ENCODE assay signal across 12 cellular contexts in genomic region chr2:48131503-48132293, GRCh38.
DNase-seq lines count a peak whose midpoint lies in the region; ATAC-seq and TF ChIP-seq lines count a peak whose summit lies in the region.
"Had no signal": no experiment of that assay in that cellular context is flagged by ENCODE, and none has a peak within 500 bp of the region (broad histone marks: within the 10 kb centered on the region; RNA-seq: fewer than 3 reads in every experiment).

No MANE protein-coding gene starts in this region.

- no peaks in the 10 kb centered on the region for H3K4me1 Mint-ChIP-seq in glutamatergic neuron (ENCODE audit: low read depth, unreplicated experiment)
- H3K4me1 Mint-ChIP-seq: stimulated activated effector memory CD8-positive, alpha-beta T cell treated with anti-CD3 and anti-CD28 coated beads, Interleukin-12 subunit alpha, Interleukin-12 subunit beta, amount 100 ng/mL, for 72 hours had no signal

- no peak overlapping the region for H3K4me3 Mint-ChIP-seq in glutamatergic neuron (ENCODE audit: unreplicated experiment)
- H3K4me3 Mint-ChIP-seq: activated T-helper 1 cell treated with anti-CD3 and anti-CD28 coated beads, Interleukin-12 subunit alpha, Interleukin-12 subunit beta, Interleukin-2, Interleukin-4 antibody, amounts not matched to agents 30 ng/mL and 10 ng/mL and 1 ng/mL, durations not matched to agents 14 hours and 24 hours and 36 hours; stimulated activated effector memory CD8-positive, alpha-beta T cell treated with anti-CD3 and anti-CD28 coated beads, Interleukin-12 subunit alpha, Interleukin-12 subunit beta, amount 100 ng/mL, for 72 hours had no signal

- ATAC-seq in GM19463 (IDR thresholded peaks at IDR 0.05; ENCODE audit: unreplicated experiment) (no peak), GM18858 (IDR thresholded peaks at IDR 0.05; ENCODE audit: unreplicated experiment) (no peak)
- ATAC-seq: stimulated activated effector memory CD8-positive, alpha-beta T cell treated with anti-CD3 and anti-CD28 coated beads, Interleukin-12 subunit alpha, Interleukin-12 subunit beta, amount 100 ng/mL, for 72 hours had no signal

- no peaks in the 10 kb centered on the region for H3K27me3 ChIP-seq in rectal smooth muscle tissue (ENCODE audit: control insufficient read depth, insufficient read depth, low read length)

- no peak overlapping the region for H3K9ac ChIP-seq in rectal smooth muscle tissue (ENCODE audit: low read length)

- DNase-seq in DMS79 treated with DMSO at 0.1 percent for 48 hours (lab: John Stamatoyannopoulos, UW), result peak; percentile 9
- no peak for DNase-seq in DMS79 (lab: John Stamatoyannopoulos, UW)
- DNase-seq in NCI-H774 (lab: John Stamatoyannopoulos, UW), result peak; percentile 9
- peak; percentile 52 for DNase-seq in epithelial cell of esophagus (ENCODE audit: low read depth)
- DNase-seq in glutamatergic neuron, result no peak
- DNase-seq: mammary epithelial cell; stimulated activated CD4-positive, alpha-beta T cell treated with anti-CD3 and anti-CD28 coated beads, Interleukin-12 subunit alpha, Interleukin-12 subunit beta, amount 100 ng/mL, for 4 hours had no signal

- H3K27ac ChIP-seq in rectal smooth muscle tissue (ENCODE audit: low read depth, low read length), result peak overlapping the region; percentile 12

- no peaks in the 10 kb centered on the region for H3K4me1 ChIP-seq in rectal smooth muscle tissue (ENCODE audit: control insufficient read depth, insufficient read depth, low read length)

- no peaks in the 10 kb centered on the region for H3K36me3 ChIP-seq in rectal smooth muscle tissue (ENCODE audit: control insufficient read depth, insufficient read depth, low read length)

- no peak for TF ChIP-seq CTCF in epithelial cell of esophagus (IDR thresholded peaks at IDR 0.05; ENCODE audit: insufficient read depth, low read depth, low read length, missing control alignments)
- no peak for TF ChIP-seq CTCF in glutamatergic neuron (IDR thresholded peaks at IDR 0.05; ENCODE audit: partially characterized antibody, unreplicated experiment)

- no peaks in the 10 kb centered on the region for H3K36me3 Mint-ChIP-seq in glutamatergic neuron (ENCODE audit: unreplicated experiment)
- H3K36me3 Mint-ChIP-seq: stimulated activated effector memory CD8-positive, alpha-beta T cell treated with anti-CD3 and anti-CD28 coated beads, Interleukin-12 subunit alpha, Interleukin-12 subunit beta, amount 100 ng/mL, for 72 hours had no signal

- H3K9me3 Mint-ChIP-seq in glutamatergic neuron (ENCODE audit: unreplicated experiment), result no peaks in the 10 kb centered on the region
- H3K9me3 Mint-ChIP-seq: activated T-helper 1 cell treated with anti-CD3 and anti-CD28 coated beads, Interleukin-12 subunit alpha, Interleukin-12 subunit beta, Interleukin-2, Interleukin-4 antibody, amounts not matched to agents 30 ng/mL and 10 ng/mL and 1 ng/mL, durations not matched to agents 14 hours and 24 hours and 36 hours; stimulated activated effector memory CD8-positive, alpha-beta T cell treated with anti-CD3 and anti-CD28 coated beads, Interleukin-12 subunit alpha, Interleukin-12 subunit beta, amount 100 ng/mL, for 72 hours had no signal

- no peaks in the 10 kb centered on the region for H3K27me3 Mint-ChIP-seq in glutamatergic neuron (ENCODE audit: unreplicated experiment)

- no peak overlapping the region for H3K27ac Mint-ChIP-seq in glutamatergic neuron (ENCODE audit: unreplicated experiment)
- H3K27ac Mint-ChIP-seq: activated T-helper 1 cell treated with anti-CD3 and anti-CD28 coated beads, Interleukin-12 subunit alpha, Interleukin-12 subunit beta, Interleukin-2, Interleukin-4 antibody, amounts not matched to agents 30 ng/mL and 10 ng/mL and 1 ng/mL, durations not matched to agents 14 hours and 24 hours and 36 hours; stimulated activated effector memory CD8-positive, alpha-beta T cell treated with anti-CD3 and anti-CD28 coated beads, Interleukin-12 subunit alpha, Interleukin-12 subunit beta, amount 100 ng/mL, for 72 hours had no signal

- H3K4me3 ChIP-seq in epithelial cell of esophagus (ENCODE audit: low read length) (no peak overlapping the region), rectal smooth muscle tissue (ENCODE audit: low read length) (no peak overlapping the region)

Comparison
In these comparisons a context has a peak if more than half of its experiments do, and no peak if none do; other contexts are left out.
1. DNase-seq: peak in DMS79 treated with DMSO at 0.1 percent for 48 hours (single experiment), NCI-H774 (single experiment) and epithelial cell of esophagus (single experiment); none in DMS79 (single experiment) and glutamatergic neuron (single experiment).